12 cellular contexts compared by ENCODE assay signal in genomic region chr9:78783743-78784142, GRCh38.
DNase-seq lines count a peak whose midpoint lies in the region; ATAC-seq and TF ChIP-seq lines count a peak whose summit lies in the region.
"Had no signal": no experiment of that assay in that cellular context is flagged by ENCODE, and none has a peak within 500 bp of the region (broad histone marks: within the 10 kb centered on the region; RNA-seq: fewer than 3 reads in every experiment).

No MANE protein-coding gene starts in this region.

- H3K27me3 Mint-ChIP-seq in endodermal cell (ENCODE audit: insufficient read depth), result no peaks in the 10 kb centered on the region

- no peak overlapping the region for H3K4me3 Mint-ChIP-seq in endodermal cell

- no peak overlapping the region for H3K9ac ChIP-seq in KMS-11
- no peak overlapping the region for H3K9ac ChIP-seq in endodermal cell (ENCODE audit: extremely low read depth, low read length, poor library complexity, severe bottlenecking)

- peaks cover 9% of the 10 kb centered on the region for H3K4me1 Mint-ChIP-seq in endodermal cell

- H3K36me3 ChIP-seq in KMS-11 (ENCODE audit: insufficient read depth) (no peaks in the 10 kb centered on the region), endodermal cell (ENCODE audit: control insufficient read depth, insufficient read depth, low read length) (no peaks in the 10 kb centered on the region)
- H3K36me3 ChIP-seq: ascending aorta, vagina had no signal

- H2AFZ ChIP-seq in KMS-11 (ENCODE audit: low read depth), result no peak overlapping the region

- TF ChIP-seq CTCF in KMS-11 (conservative IDR thresholded peaks at IDR 0.05; ENCODE audit: low read depth, low read length) (peak; percentile 47), endodermal cell (conservative IDR thresholded peaks at IDR 0.05) (peak; percentile 70)

- H3K79me2 ChIP-seq in KMS-11 (ENCODE audit: insufficient read depth, low read depth), result no peaks in the 10 kb centered on the region

- in situ Hi-C loops in ACHN (cut with HindIII; ENCODE audit: low pct_ligation_motif_present, low pct_unique_long_range_greater_than_20kb, low sequenced_read_pairs), result no loop called here

- no peak overlapping the region for H3K4me3 ChIP-seq in KMS-11 (IDR thresholded peaks at IDR 0.05; ENCODE audit: insufficient read depth, low read depth, low read length)
- no peak overlapping the region for H3K4me3 ChIP-seq in endodermal cell (ENCODE audit: low read length)
- H3K4me3 ChIP-seq: ascending aorta, vagina had no signal

- no peaks in the 10 kb centered on the region for H3K27me3 ChIP-seq in KMS-11 (ENCODE audit: insufficient read depth, low read depth)
- H3K27me3 ChIP-seq in endodermal cell (ENCODE audit: control insufficient read depth, insufficient read depth, low read length, poor library complexity, severe bottlenecking), result no peaks in the 10 kb centered on the region
- H3K27me3 ChIP-seq: ascending aorta, vagina had no signal

- no peak overlapping the region for H3K27ac Mint-ChIP-seq in endodermal cell

- no peaks in the 10 kb centered on the region for H4K20me1 ChIP-seq in KMS-11 (ENCODE audit: insufficient read depth)

- H3K36me3 Mint-ChIP-seq in endodermal cell (ENCODE audit: low read depth), result no peaks in the 10 kb centered on the region

- H3K27ac ChIP-seq in KMS-11, result no peak overlapping the region
- H3K27ac ChIP-seq in endodermal cell (ENCODE audit: low read depth, low read length), result no peak overlapping the region
- H3K27ac ChIP-seq: ascending aorta, vagina had no signal

- ATAC-seq in GM19452 (IDR thresholded peaks at IDR 0.05; ENCODE audit: unreplicated experiment) (peak; percentile 53), HG03175 (IDR thresholded peaks at IDR 0.05; ENCODE audit: unreplicated experiment) (no peak), HG02763 (IDR thresholded peaks at IDR 0.05; ENCODE audit: unreplicated experiment) (no peak)

- DNase-seq in ACHN, result peak; percentile 5
- DNase-seq in endodermal cell, result peak; percentile 49
- no peak for DNase-seq in NCI-H2227 treated with DMSO at 0.1 percent for 48 hours (lab: John Stamatoyannopoulos, UW)
- DNase-seq in pons (ENCODE audit: low spot score), result no peak
- DNase-seq: AML-193, posterior cingulate gyrus had no signal

- H3K4me2 ChIP-seq in KMS-11, result no peak overlapping the region

- no peaks in the 10 kb centered on the region for H3K9me3 ChIP-seq in endodermal cell (ENCODE audit: control insufficient read depth, low read length)
- H3K9me3 ChIP-seq: ascending aorta, vagina had no signal

- H3K4me1 ChIP-seq in KMS-11 (ENCODE audit: low read depth, poor library complexity, severe bottlenecking), result no peaks in the 10 kb centered on the region
- no peaks in the 10 kb centered on the region for H3K4me1 ChIP-seq in endodermal cell (ENCODE audit: control insufficient read depth, insufficient read depth, low read length)
- H3K4me1 ChIP-seq: ascending aorta, vagina had no signal

- H3K9me3 Mint-ChIP-seq in endodermal cell, result no peaks in the 10 kb centered on the region

Comparison
In these comparisons a context has a peak if more than half of its experiments do, and no peak if none do; other contexts are left out.
1. DNase-seq: peak in ACHN (single experiment) and endodermal cell (single experiment); none in NCI-H2227 treated with DMSO at 0.1 percent for 48 hours (single experiment) and pons (single experiment).